ENCODE assay signal across 7 cellular contexts in genomic region chr14:23071975-23072539, GRCh38. TPM values are rescaled to one million over a fixed set of nuclear protein-coding genes. Genes with fewer than 3 reads are reported as not detected.
DNase-seq lines count a peak whose midpoint lies in the region; ATAC-seq and TF ChIP-seq lines count a peak whose summit lies in the region.
"Had no signal": no experiment of that assay in that cellular context is flagged by ENCODE, and none has a peak within 500 bp of the region (broad histone marks: within the 10 kb centered on the region; RNA-seq: fewer than 3 reads in every experiment).

No MANE protein-coding gene starts in this region.

- no peak overlapping the region for H2AK5ac ChIP-seq in mesendoderm (ENCODE audit: low read length)

- intact Hi-C loops in activated T-helper 2 cell treated with anti-CD3 and anti-CD28 coated beads, Interferon-gamma antibody, Interleukin-2, Interleukin-4, amounts not matched to agents 10 μg/mL and 5 μg/mL and 100 μg/mL, durations not matched to agents 14 hours and 24 hours and 36 hours (cut with micrococcal nuclease) = no loop called here
- intact Hi-C loops in lower leg skin (cut with DNase I; ENCODE audit: low total_unique reads) = no loop called here

- H3K4me2 ChIP-seq in mesendoderm (ENCODE audit: low read length) = peak overlapping the region; percentile 6

- H3K56ac ChIP-seq in mesendoderm (ENCODE audit: low read length) = peak overlapping the region; percentile 71

- H3K4ac ChIP-seq in mesendoderm (ENCODE audit: low read depth, low read length) = no peak overlapping the region

- H3K79me2 ChIP-seq in mesendoderm (ENCODE audit: control insufficient read depth, insufficient read depth, low read length) = peaks cover 38% of the 10 kb centered on the region

- peaks cover 14% of the 10 kb centered on the region for H3K79me1 ChIP-seq in mesendoderm (ENCODE audit: low read length)

- WGBS in mesendoderm (ENCODE audit: extremely low coverage, insufficient coverage, low lambda C conversion rate) = no CpG with 5 or more reads among the region's 5 CpGs
- 39 to 40% methylated on average over 5 of the region's 5 CpGs for WGBS in lower leg skin, 2 donors

- H3K23ac ChIP-seq in mesendoderm (ENCODE audit: low read length) = no peak overlapping the region

- H3K27me3 Mint-ChIP-seq in CD8-positive, alpha-beta memory T cell = no peaks in the 10 kb centered on the region
- H3K27me3 Mint-ChIP-seq in activated T-helper 2 cell treated with anti-CD3 and anti-CD28 coated beads, Interferon-gamma antibody, Interleukin-2, Interleukin-4, amounts not matched to agents 10 μg/mL and 5 μg/mL and 100 μg/mL, durations not matched to agents 14 hours and 24 hours and 36 hours (ENCODE audit: low read depth) = no peaks in the 10 kb centered on the region

- H3K36me3 ChIP-seq in CD8-positive, alpha-beta memory T cell (ENCODE audit: insufficient read depth, low read length) = peaks cover 36% of the 10 kb centered on the region
- H3K36me3 ChIP-seq in mesendoderm (ENCODE audit: control insufficient read depth, insufficient read depth, low read length) = peaks cover 22% of the 10 kb centered on the region

- no peaks in the 10 kb centered on the region for H3K9me3 ChIP-seq in CD8-positive, alpha-beta memory T cell (ENCODE audit: low read length)

- H2BK5ac ChIP-seq in mesendoderm (ENCODE audit: low read length) = peak overlapping the region; percentile 60

- peak overlapping the region in 5 of 7 donors; percentile 90 to 96 (median 95) for H3K4me3 Mint-ChIP-seq in CD8-positive, alpha-beta memory T cell
- H3K4me3 Mint-ChIP-seq in activated T-helper 2 cell treated with anti-CD3 and anti-CD28 coated beads, Interferon-gamma antibody, Interleukin-2, Interleukin-4, amounts not matched to agents 10 μg/mL and 5 μg/mL and 100 μg/mL, durations not matched to agents 14 hours and 24 hours and 36 hours (ENCODE audit: low read depth) = peak overlapping the region; percentile 90

- CTCF ChIA-PET in CD8-positive, alpha-beta memory T cell (lab: Charles Lee) = interaction anchor here (1.1 to 3.5 kb wide), 8 partner anchors 9 to 137 kb away, joined by 3 to 21 read pairs (median 4); partner anchors contain the start of genes ACIN1, AJUBA, C14orf119 and CDH24

- peak overlapping the region; percentile 76 for H3K27ac ChIP-seq in CD8-positive, alpha-beta memory T cell (ENCODE audit: low read depth, low read length)
- peak overlapping the region; percentile 84 for H3K27ac ChIP-seq in mesendoderm (ENCODE audit: low read depth, low read length)

- H3K4me1 Mint-ChIP-seq in CD8-positive, alpha-beta memory T cell = peaks cover 36 to 45% (median 41%) of the 10 kb centered on the region in 3 donors
- H3K4me1 Mint-ChIP-seq in activated T-helper 2 cell treated with anti-CD3 and anti-CD28 coated beads, Interferon-gamma antibody, Interleukin-2, Interleukin-4, amounts not matched to agents 10 μg/mL and 5 μg/mL and 100 μg/mL, durations not matched to agents 14 hours and 24 hours and 36 hours (ENCODE audit: low read depth) = peaks cover 26% of the 10 kb centered on the region

- H3K9me3 Mint-ChIP-seq in CD8-positive, alpha-beta memory T cell = no peaks in the 10 kb centered on the region
- no peaks in the 10 kb centered on the region for H3K9me3 Mint-ChIP-seq in activated T-helper 2 cell treated with anti-CD3 and anti-CD28 coated beads, Interferon-gamma antibody, Interleukin-2, Interleukin-4, amounts not matched to agents 10 μg/mL and 5 μg/mL and 100 μg/mL, durations not matched to agents 14 hours and 24 hours and 36 hours

- POLR2A ChIA-PET in CD8-positive, alpha-beta memory T cell (lab: Charles Lee) = interaction anchor here (0.8 to 1.3 kb wide), 5 partner anchors 10 to 65 kb away, joined by 3 to 9 read pairs (median 3); partner anchors contain the start of genes ACIN1 and C14orf119

- H3K4me1 ChIP-seq in CD8-positive, alpha-beta memory T cell (ENCODE audit: insufficient read depth, low read length) = peaks cover 32% of the 10 kb centered on the region
- H3K4me1 ChIP-seq in mesendoderm (ENCODE audit: control insufficient read depth, low read depth, low read length) = peaks cover 24% of the 10 kb centered on the region

- peak overlapping the region; percentile 75 to 97 (median 96) for H3K27ac Mint-ChIP-seq in CD8-positive, alpha-beta memory T cell
- H3K27ac Mint-ChIP-seq in activated T-helper 2 cell treated with anti-CD3 and anti-CD28 coated beads, Interferon-gamma antibody, Interleukin-2, Interleukin-4, amounts not matched to agents 10 μg/mL and 5 μg/mL and 100 μg/mL, durations not matched to agents 14 hours and 24 hours and 36 hours = peak overlapping the region; percentile 88

- no peak for TF ChIP-seq CTCF in lower leg skin (IDR thresholded peaks at IDR 0.05)

- H3K36me3 Mint-ChIP-seq in CD8-positive, alpha-beta memory T cell = peaks cover 3 to 80% (median 12%) of the 10 kb centered on the region in 3 donors
- H3K36me3 Mint-ChIP-seq in activated T-helper 2 cell treated with anti-CD3 and anti-CD28 coated beads, Interferon-gamma antibody, Interleukin-2, Interleukin-4, amounts not matched to agents 10 μg/mL and 5 μg/mL and 100 μg/mL, durations not matched to agents 14 hours and 24 hours and 36 hours (ENCODE audit: low read depth) = peaks cover 75% of the 10 kb centered on the region

- DNase-seq in CD8-positive, alpha-beta memory T cell = no peak
- DNase-seq in activated T-helper 2 cell treated with anti-CD3 and anti-CD28 coated beads, Interferon-gamma antibody, Interleukin-2, Interleukin-4, amounts not matched to agents 10 μg/mL and 5 μg/mL and 100 μg/mL, durations not matched to agents 14 hours and 24 hours and 36 hours (ENCODE audit: low spot score) = no peak
- DNase-seq in mesendoderm = peak; percentile 91
- DNase-seq in GM03348 (ENCODE audit: low spot score) = no peak
- DNase-seq in lower leg skin (ENCODE audit: low spot score in 2 of 2) = no peak

- peak overlapping the region; percentile 23 for H2BK15ac ChIP-seq in mesendoderm (replicated peaks; ENCODE audit: low read depth)

- no peaks in the 10 kb centered on the region for H3K27me3 ChIP-seq in CD8-positive, alpha-beta memory T cell (ENCODE audit: insufficient read depth, low read length, poor library complexity, severe bottlenecking)
- H3K27me3 ChIP-seq in mesendoderm (ENCODE audit: insufficient read depth, low read length, poor library complexity) = no peaks in the 10 kb centered on the region

- H4K5ac ChIP-seq in mesendoderm (ENCODE audit: low read length) = no peak overlapping the region

- no peak overlapping the region for H3K4me3 ChIP-seq in CD8-positive, alpha-beta memory T cell (ENCODE audit: low read length)
- H3K4me3 ChIP-seq in mesendoderm (ENCODE audit: low read length) (no peak overlapping the region), lower leg skin (ENCODE audit: low read depth, poor library complexity, severe bottlenecking) (no peak overlapping the region)

- H3K9ac ChIP-seq in mesendoderm (ENCODE audit: low read length) = peak overlapping the region; percentile 31

- TF ChIP-seq POLR2A in lower leg skin (IDR thresholded peaks at IDR 0.05) = no peak

- peak overlapping the region; percentile 67 for H4K8ac ChIP-seq in mesendoderm (ENCODE audit: low read depth, low read length)

- ATAC-seq in GM18511 (IDR thresholded peaks at IDR 0.05; ENCODE audit: unreplicated experiment) = no peak

- H3K18ac ChIP-seq in mesendoderm (ENCODE audit: low read length) = peak overlapping the region; percentile 90

- H2BK120ac ChIP-seq in mesendoderm (ENCODE audit: low read depth, low read length) = no peak overlapping the region

RNA-seq across cellular contexts. Expression of gene CDH24, which starts 14.7 kb away (rescaled TPM):
- under 1 TPM; 0.82 to 0.88 TPM for total RNA-seq in CD8-positive, alpha-beta memory T cell
- polyA plus RNA-seq in CD8-positive, alpha-beta memory T cell = 0.36 TPM
- total RNA-seq in activated T-helper 2 cell treated with anti-CD3 and anti-CD28 coated beads, Interferon-gamma antibody, Interleukin-2, Interleukin-4, amounts not matched to agents 10 μg/mL and 5 μg/mL and 100 μg/mL, durations not matched to agents 14 hours and 24 hours and 36 hours = 1.4 and 2.1 TPM in 2 replicates
- polyA plus RNA-seq in mesendoderm (2013, experiment 1 of 2) = 11.2 TPM
- polyA plus RNA-seq in mesendoderm (2013, experiment 2 of 2) = 10.8 TPM
- 1 to 10 TPM; 3.0 to 4.9 (median 3.9) TPM for total RNA-seq in lower leg skin

RNA-seq across cellular contexts. Expression of gene ACIN1, which starts 22.9 kb away (rescaled TPM):
- total RNA-seq in CD8-positive, alpha-beta memory T cell = 100 to 1,000 TPM; 195 to 198 TPM
- polyA plus RNA-seq in CD8-positive, alpha-beta memory T cell = 15.1 TPM
- total RNA-seq in activated T-helper 2 cell treated with anti-CD3 and anti-CD28 coated beads, Interferon-gamma antibody, Interleukin-2, Interleukin-4, amounts not matched to agents 10 μg/mL and 5 μg/mL and 100 μg/mL, durations not matched to agents 14 hours and 24 hours and 36 hours = 209 and 213 TPM in 2 replicates
- 212 TPM for polyA plus RNA-seq in mesendoderm (2013, experiment 1 of 2)
- polyA plus RNA-seq in mesendoderm (2013, experiment 2 of 2) = 206 TPM
- total RNA-seq in lower leg skin = 10 to 100 TPM; 52.7 to 97.5 (median 79.8) TPM

RNA-seq across cellular contexts. Expression of gene C14orf119, which starts 23.2 kb away (rescaled TPM):
- 10 to 100 TPM; 52.5 to 55.6 TPM for total RNA-seq in CD8-positive, alpha-beta memory T cell
- 112 TPM for polyA plus RNA-seq in CD8-positive, alpha-beta memory T cell
- 57.7 and 65.2 TPM in 2 replicates for total RNA-seq in activated T-helper 2 cell treated with anti-CD3 and anti-CD28 coated beads, Interferon-gamma antibody, Interleukin-2, Interleukin-4, amounts not matched to agents 10 μg/mL and 5 μg/mL and 100 μg/mL, durations not matched to agents 14 hours and 24 hours and 36 hours
- 37.0 TPM for polyA plus RNA-seq in mesendoderm (2013, experiment 1 of 2)
- 35.2 TPM for polyA plus RNA-seq in mesendoderm (2013, experiment 2 of 2)
- total RNA-seq in lower leg skin = 10 to 100 TPM; 14.5 to 29.8 (median 19.7) TPM

RNA-seq across cellular contexts. Expression of gene PSMB11, which starts 30.0 kb away (rescaled TPM):
- total RNA-seq in CD8-positive, alpha-beta memory T cell = not detected
- polyA plus RNA-seq in CD8-positive, alpha-beta memory T cell = not detected
- total RNA-seq in activated T-helper 2 cell treated with anti-CD3 and anti-CD28 coated beads, Interferon-gamma antibody, Interleukin-2, Interleukin-4, amounts not matched to agents 10 μg/mL and 5 μg/mL and 100 μg/mL, durations not matched to agents 14 hours and 24 hours and 36 hours = not detected in 2 replicates
- not detected for polyA plus RNA-seq in mesendoderm (2013, experiment 1 of 2)
- not detected for polyA plus RNA-seq in mesendoderm (2013, experiment 2 of 2)
- total RNA-seq in lower leg skin = not detected
- total RNA-seq: kidney epithelial cell had no signal

RNA-seq across cellular contexts. Expression of gene CIROP, which starts 32.7 kb away (rescaled TPM):
- not detected for total RNA-seq in CD8-positive, alpha-beta memory T cell
- not detected for polyA plus RNA-seq in CD8-positive, alpha-beta memory T cell
- not detected in 2 replicates for total RNA-seq in activated T-helper 2 cell treated with anti-CD3 and anti-CD28 coated beads, Interferon-gamma antibody, Interleukin-2, Interleukin-4, amounts not matched to agents 10 μg/mL and 5 μg/mL and 100 μg/mL, durations not matched to agents 14 hours and 24 hours and 36 hours
- polyA plus RNA-seq in mesendoderm (2013, experiment 1 of 2) = 0.04 TPM
- 0.06 TPM for polyA plus RNA-seq in mesendoderm (2013, experiment 2 of 2)
- total RNA-seq in lower leg skin = not detected
- total RNA-seq: kidney epithelial cell had no signal
